ENCODE assay signal across 25 cellular contexts in genomic region chr6:64737418-64737817, GRCh38.
"Had no signal": no experiment of that assay in that cellular context is flagged by ENCODE, and none has a peak within 500 bp of the region (broad histone marks: within the 10 kb centered on the region; RNA-seq: fewer than 3 reads in every experiment).

No MANE protein-coding gene starts in this region.

- H3K4me3 ChIP-seq: left ventricle myocardium inferior, lung, neural progenitor cell, psoas muscle, right atrium auricular region, right lobe of liver, smooth muscle cell, tibial nerve, uterus had no signal

- H3K27ac ChIP-seq: left ventricle myocardium inferior, neural progenitor cell, neutrophil, parathyroid adenoma, psoas muscle, right atrium auricular region, right lobe of liver, tibial nerve, uterus had no signal

- H3K9me3 ChIP-seq: neutrophil, psoas muscle, right atrium auricular region, right lobe of liver, tibial nerve, uterus had no signal

- H3K4me1 ChIP-seq: left ventricle myocardium inferior, neural progenitor cell, parathyroid adenoma, psoas muscle, right atrium auricular region, right lobe of liver, tibial nerve, uterus had no signal

- H3K36me3 ChIP-seq: left ventricle myocardium inferior, neural progenitor cell, neutrophil, right atrium auricular region, right lobe of liver, tibial nerve, uterus had no signal

- DNase-seq: immature natural killer cell; islet precursor cell; left ventricle myocardium inferior; mesendoderm; naive B cell; natural killer cell; nephron progenitor cell; occipital lobe; psoas muscle; right lobe of liver; stimulated activated CD4-positive, alpha-beta T cell treated with anti-CD3 and anti-CD28 coated beads, Interleukin-1b, Interleukin-23, amount 100 ng/mL, for 48 hours; stimulated activated CD4-positive, alpha-beta T cell treated with anti-CD3 and anti-CD28 coated beads, Interleukin-2, amount 100 ng/mL, for 48 hours; stimulated activated CD4-positive, alpha-beta T cell treated with anti-CD3 and anti-CD28 coated beads, Interleukin-4, amount 100 ng/mL, for 4 hours; stimulated activated CD8-positive, alpha-beta memory T cell treated with anti-CD3 and anti-CD28 coated beads, Interleukin-4, amount 100 ng/mL, for 48 hours; stimulated activated naive CD4-positive, alpha-beta T cell treated with Interleukin-2 at 50 U/mL for 16 hours; stimulated activated naive CD8-positive, alpha-beta T cell treated with anti-CD3 and anti-CD28 coated beads, Interleukin-15, amount 100 ng/mL, for 72 hours; substantia nigra; uterus had no signal

- H3K27me3 ChIP-seq: neural progenitor cell, neutrophil, right atrium auricular region, right lobe of liver, tibial nerve, uterus had no signal
